30 cellular contexts compared by ENCODE assay signal in genomic region chr7:34902181-34902580, GRCh38.
"Had no signal": no experiment of that assay in that cellular context is flagged by ENCODE, and none has a peak within 500 bp of the region (broad histone marks: within the 10 kb centered on the region; RNA-seq: fewer than 3 reads in every experiment).

No MANE protein-coding gene starts in this region.

- ATAC-seq: activated CD8-positive, alpha-beta memory T cell treated with anti-CD3 and anti-CD28 coated beads, Interleukin-2, amount 10 ng/mL, durations not matched to agents 7 days and 5 days; PC-3; WTC11 had no signal

- H3K9me3 ChIP-seq: MG63, Peyer's patch, SJSA1, SK-N-SH had no signal

- H3K27ac ChIP-seq: brain microvascular endothelial cell, Peyer's patch, SJSA1 had no signal

- H3K4me3 ChIP-seq: MG63, Peyer's patch, SJSA1 had no signal

- H3K36me3 ChIP-seq: brain microvascular endothelial cell, MG63, Peyer's patch, SJSA1 had no signal

- DNase-seq: activated CD4-positive, alpha-beta memory T cell treated with anti-CD3 and anti-CD28 coated beads for 36 hours; activated CD4-positive, alpha-beta T cell treated with anti-CD3 and anti-CD28 coated beads for 4 hours; activated CD4-positive, alpha-beta T cell treated with anti-CD3 and anti-CD28 coated beads, Interleukin-2, amount 50 U/mL, for 1 hour; activated CD4-positive, CD25-positive, alpha-beta regulatory T cell treated with anti-CD3 and anti-CD28 coated beads, Interleukin-2, amount 50 U/mL, for 72 hours; activated CD8-positive, alpha-beta memory T cell treated with anti-CD3 and anti-CD28 coated beads for 24 hours; activated CD8-positive, alpha-beta memory T cell treated with anti-CD3 and anti-CD28 coated beads, Interleukin-2, amount 10 ng/mL, durations not matched to agents 7 days and 5 days; activated CD8-positive, alpha-beta memory T cell treated with anti-CD3 and anti-CD28 coated beads, Interleukin-2, amount 50 U/mL, for 48 hours; activated effector memory CD4-positive, alpha-beta T cell treated with Interleukin-2 at 50 U/mL for 16 hours; activated naive CD4-positive, alpha-beta T cell treated with anti-CD3 and anti-CD28 coated beads, Interleukin-2, amount 10 ng/mL, durations not matched to agents 7 days and 5 days; activated T-cell treated with anti-CD3 and anti-CD28 coated beads, Interleukin-2, amount 50 U/mL, for 48 hours; amniotic stem cell; aorta; brain microvascular endothelial cell; central memory CD4-positive, alpha-beta T cell; Kasumi-1; MG63; NCI-H1092; NCI-H1436 treated with DMSO at 0.1 percent for 48 hours; NCI-H1694 treated with DMSO at 0.1 percent for 48 hours; NCI-H2029; NCI-H345; NCI-H69; NK-92 treated with Interleukin-12 subunit alpha and Interleukin-12 subunit beta, amount 100 ng/mL, for 24 hours; PC-3; Peyer's patch; RPMI8226; SHP77 treated with DMSO at 0.1 percent for 48 hours; SK-N-SH had no signal

- H3K27me3 ChIP-seq: brain microvascular endothelial cell, MG63, Peyer's patch, SJSA1 had no signal

- H3K4me1 ChIP-seq: Peyer's patch, SJSA1 had no signal
